In genomic region chrX:110442631-110443030, GRCh38 we compare ENCODE assay signal across 8 cellular contexts.
A peak's percentile ranks its signal among the peaks of the same experiment; 100 is the strongest.
DNase-seq lines count a peak whose midpoint lies in the region; ATAC-seq and TF ChIP-seq lines count a peak whose summit lies in the region.

No MANE protein-coding gene starts in this region.

- ATAC-seq in GM19438 (IDR thresholded peaks at IDR 0.05; ENCODE audit: low read depth, unreplicated experiment) (peak; percentile 69), HG03439 (IDR thresholded peaks at IDR 0.05; ENCODE audit: unreplicated experiment) (peak; percentile 77), RWPE2 (ENCODE audit: low read depth) (peak; percentile 66)

- TF ChIP-seq CTCF in RWPE2 (IDR thresholded peaks at IDR 0.05; ENCODE audit: poor library complexity, severe bottlenecking): peak; percentile 36
- no peak for TF ChIP-seq CTCF in colonic mucosa (IDR thresholded peaks at IDR 0.05)

- H3K4me1 ChIP-seq in RWPE2 (ENCODE audit: insufficient read depth, poor library complexity, severe bottlenecking) (no peaks in the 10 kb centered on the region), colonic mucosa (no peaks in the 10 kb centered on the region)

- peak; percentile 34 for DNase-seq in Daoy (ENCODE audit: low read depth)
- DNase-seq in RWPE2 (ENCODE audit: low spot score): no peak
- peak; percentile 72 for DNase-seq in islet precursor cell
- DNase-seq in NK-92 (lab: John Stamatoyannopoulos, UW; ENCODE audit: unreplicated experiment): no peak
- DNase-seq in central memory CD4-positive, alpha-beta T cell: no peak
- DNase-seq in colonic mucosa: no peak

- H3K36me3 ChIP-seq in RWPE2 (ENCODE audit: low read depth) (no peaks in the 10 kb centered on the region), colonic mucosa (no peaks in the 10 kb centered on the region)

- no peaks in the 10 kb centered on the region for H3K27me3 ChIP-seq in RWPE2 (ENCODE audit: insufficient read depth, poor library complexity, severe bottlenecking)
- H3K27me3 ChIP-seq in colonic mucosa: no peaks in the 10 kb centered on the region

- H3K9me3 ChIP-seq in RWPE2 (ENCODE audit: severe bottlenecking) (no peaks in the 10 kb centered on the region), colonic mucosa (no peaks in the 10 kb centered on the region)

- H3K9ac ChIP-seq in colonic mucosa (ENCODE audit: low read depth in 2 of 2, low read length in 2 of 2): no peak overlapping the region

- H3K27ac ChIP-seq in RWPE2 (ENCODE audit: poor library complexity, severe bottlenecking) (no peak overlapping the region), colonic mucosa (no peak overlapping the region)

- no peak overlapping the region for H3K4me3 ChIP-seq in RWPE2 (ENCODE audit: severe bottlenecking)
- no peak overlapping the region for H3K4me3 ChIP-seq in colonic mucosa

- intact Hi-C loops in colonic mucosa (cut with DNase I): no loop called here

Comparison
In these comparisons a context has a peak if more than half of its experiments do, and no peak if none do; other contexts are left out.
1. DNase-seq: peak in Daoy (single experiment) and islet precursor cell (single experiment); none in RWPE2 (single experiment), NK-92 (single experiment), central memory CD4-positive, alpha-beta T cell (single experiment) and colonic mucosa (single experiment).
2. Peak in every context shown above with its lines, with median percentiles within 50 percentile points of each other: ATAC-seq.